Comparison of ENCODE assay signal across 2 cellular contexts in the genomic region with DNA sequence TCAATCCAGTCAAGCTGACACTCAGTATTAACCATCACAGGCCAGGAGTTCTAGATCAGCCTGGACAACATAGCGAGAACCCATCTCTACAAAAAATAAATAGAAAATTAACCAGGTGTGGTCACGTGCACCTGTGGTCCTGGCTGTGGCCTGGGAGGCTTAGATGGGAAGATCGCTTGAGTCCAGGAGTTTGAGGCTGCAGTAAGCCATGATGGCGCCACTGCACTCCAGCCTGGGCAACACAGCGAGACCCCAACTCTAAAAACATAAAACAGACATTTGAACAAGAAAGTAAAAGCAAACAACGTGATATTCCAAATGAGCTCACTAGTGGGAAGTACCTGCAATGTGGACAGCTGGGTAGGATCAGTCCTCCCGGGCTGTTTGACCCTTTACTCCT.
TF ChIP-seq lines count a peak whose summit lies in the region.

No MANE protein-coding gene starts in this region.

TF ChIP-seq in K562, 482 proteins besides CTCF, POLR2A, EP300 and RAD21:
- TF ChIP-seq STAT5B (CRISPR knock-in tag; IDR thresholded peaks at IDR 0.05): no peak
- no peak for TF ChIP-seq ZNF583 (CRISPR knock-in tag; IDR thresholded peaks at IDR 0.05)
- TF ChIP-seq SMAD2 (IDR thresholded peaks at IDR 0.05; ENCODE audit: low read depth, low read length): no peak
- no peak for TF ChIP-seq ELF4 (CRISPR knock-in tag; IDR thresholded peaks at IDR 0.05)
- no peak for TF ChIP-seq NFATC3 (IDR thresholded peaks at IDR 0.05)
- TF ChIP-seq ZNF134 (CRISPR knock-in tag; conservative IDR thresholded peaks at IDR 0.05): no peak
- TF ChIP-seq HDAC8 (tag; IDR thresholded peaks at IDR 0.05): no peak
- TF ChIP-seq TCFL5 (CRISPR knock-in tag; conservative IDR thresholded peaks at IDR 0.05): no peak
- TF ChIP-seq ILF3 (IDR thresholded peaks at IDR 0.05; ENCODE audit: borderline replicate concordance): no peak
- TF ChIP-seq, protein P1, sequence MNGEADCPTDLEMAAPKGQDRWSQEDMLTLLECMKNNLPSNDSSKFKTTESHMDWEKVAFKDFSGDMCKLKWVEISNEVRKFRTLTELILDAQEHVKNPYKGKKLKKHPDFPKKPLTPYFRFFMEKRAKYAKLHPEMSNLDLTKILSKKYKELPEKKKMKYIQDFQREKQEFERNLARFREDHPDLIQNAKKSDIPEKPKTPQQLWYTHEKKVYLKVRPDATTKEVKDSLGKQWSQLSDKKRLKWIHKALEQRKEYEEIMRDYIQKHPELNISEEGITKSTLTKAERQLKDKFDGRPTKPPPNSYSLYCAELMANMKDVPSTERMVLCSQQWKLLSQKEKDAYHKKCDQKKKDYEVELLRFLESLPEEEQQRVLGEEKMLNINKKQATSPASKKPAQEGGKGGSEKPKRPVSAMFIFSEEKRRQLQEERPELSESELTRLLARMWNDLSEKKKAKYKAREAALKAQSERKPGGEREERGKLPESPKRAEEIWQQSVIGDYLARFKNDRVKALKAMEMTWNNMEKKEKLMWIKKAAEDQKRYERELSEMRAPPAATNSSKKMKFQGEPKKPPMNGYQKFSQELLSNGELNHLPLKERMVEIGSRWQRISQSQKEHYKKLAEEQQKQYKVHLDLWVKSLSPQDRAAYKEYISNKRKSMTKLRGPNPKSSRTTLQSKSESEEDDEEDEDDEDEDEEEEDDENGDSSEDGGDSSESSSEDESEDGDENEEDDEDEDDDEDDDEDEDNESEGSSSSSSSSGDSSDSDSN (IDR thresholded peaks at IDR 0.05; ENCODE audit: borderline replicate concordance in 1 of 2, low read depth in 2 of 2, low read length in 2 of 2): no peak
- TF ChIP-seq ZNF121 (CRISPR knock-in tag; conservative IDR thresholded peaks at IDR 0.05): peak; percentile 87
- no peak for TF ChIP-seq SMARCE1 (IDR thresholded peaks at IDR 0.05)
- no peak for TF ChIP-seq TAF9B (IDR thresholded peaks at IDR 0.05; ENCODE audit: partially characterized antibody)
- no peak for TF ChIP-seq ZNF699 (CRISPR knock-in tag; IDR thresholded peaks at IDR 0.05; ENCODE audit: insufficient replicate concordance)
- TF ChIP-seq ZNF586 (CRISPR knock-in tag; conservative IDR thresholded peaks at IDR 0.05): no peak
- peak; percentile 14 for TF ChIP-seq ETS2 (tag; IDR thresholded peaks at IDR 0.05; ENCODE audit: borderline replicate concordance, poor library complexity, severe bottlenecking)

TF ChIP-seq in SK-N-SH, 30 proteins besides CTCF, POLR2A, EP300 and RAD21:
- no peak for TF ChIP-seq NRF1 (IDR thresholded peaks at IDR 0.05; ENCODE audit: low read depth, low read length)
- TF ChIP-seq FOSL2 (IDR thresholded peaks at IDR 0.05; ENCODE audit: borderline replicate concordance, low read depth): no peak
- no peak for TF ChIP-seq FOXM1 (IDR thresholded peaks at IDR 0.05; ENCODE audit: low read depth)
- TF ChIP-seq, protein P2, sequence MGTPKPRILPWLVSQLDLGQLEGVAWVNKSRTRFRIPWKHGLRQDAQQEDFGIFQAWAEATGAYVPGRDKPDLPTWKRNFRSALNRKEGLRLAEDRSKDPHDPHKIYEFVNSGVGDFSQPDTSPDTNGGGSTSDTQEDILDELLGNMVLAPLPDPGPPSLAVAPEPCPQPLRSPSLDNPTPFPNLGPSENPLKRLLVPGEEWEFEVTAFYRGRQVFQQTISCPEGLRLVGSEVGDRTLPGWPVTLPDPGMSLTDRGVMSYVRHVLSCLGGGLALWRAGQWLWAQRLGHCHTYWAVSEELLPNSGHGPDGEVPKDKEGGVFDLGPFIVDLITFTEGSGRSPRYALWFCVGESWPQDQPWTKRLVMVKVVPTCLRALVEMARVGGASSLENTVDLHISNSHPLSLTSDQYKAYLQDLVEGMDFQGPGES (IDR thresholded peaks at IDR 0.05; ENCODE audit: low read depth, low read length): no peak
- TF ChIP-seq, protein P3, sequence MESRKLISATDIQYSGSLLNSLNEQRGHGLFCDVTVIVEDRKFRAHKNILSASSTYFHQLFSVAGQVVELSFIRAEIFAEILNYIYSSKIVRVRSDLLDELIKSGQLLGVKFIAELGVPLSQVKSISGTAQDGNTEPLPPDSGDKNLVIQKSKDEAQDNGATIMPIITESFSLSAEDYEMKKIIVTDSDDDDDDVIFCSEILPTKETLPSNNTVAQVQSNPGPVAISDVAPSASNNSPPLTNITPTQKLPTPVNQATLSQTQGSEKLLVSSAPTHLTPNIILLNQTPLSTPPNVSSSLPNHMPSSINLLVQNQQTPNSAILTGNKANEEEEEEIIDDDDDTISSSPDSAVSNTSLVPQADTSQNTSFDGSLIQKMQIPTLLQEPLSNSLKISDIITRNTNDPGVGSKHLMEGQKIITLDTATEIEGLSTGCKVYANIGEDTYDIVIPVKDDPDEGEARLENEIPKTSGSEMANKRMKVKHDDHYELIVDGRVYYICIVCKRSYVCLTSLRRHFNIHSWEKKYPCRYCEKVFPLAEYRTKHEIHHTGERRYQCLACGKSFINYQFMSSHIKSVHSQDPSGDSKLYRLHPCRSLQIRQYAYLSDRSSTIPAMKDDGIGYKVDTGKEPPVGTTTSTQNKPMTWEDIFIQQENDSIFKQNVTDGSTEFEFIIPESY (IDR thresholded peaks at IDR 0.05; ENCODE audit: borderline replicate concordance, low read depth): no peak
- TF ChIP-seq YY1 (IDR thresholded peaks at IDR 0.05; ENCODE audit: low read depth): no peak
- TF ChIP-seq, protein P4, sequence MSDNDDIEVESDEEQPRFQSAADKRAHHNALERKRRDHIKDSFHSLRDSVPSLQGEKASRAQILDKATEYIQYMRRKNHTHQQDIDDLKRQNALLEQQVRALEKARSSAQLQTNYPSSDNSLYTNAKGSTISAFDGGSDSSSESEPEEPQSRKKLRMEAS (IDR thresholded peaks at IDR 0.05; ENCODE audit: low read depth): no peak
- TF ChIP-seq, protein P5, sequence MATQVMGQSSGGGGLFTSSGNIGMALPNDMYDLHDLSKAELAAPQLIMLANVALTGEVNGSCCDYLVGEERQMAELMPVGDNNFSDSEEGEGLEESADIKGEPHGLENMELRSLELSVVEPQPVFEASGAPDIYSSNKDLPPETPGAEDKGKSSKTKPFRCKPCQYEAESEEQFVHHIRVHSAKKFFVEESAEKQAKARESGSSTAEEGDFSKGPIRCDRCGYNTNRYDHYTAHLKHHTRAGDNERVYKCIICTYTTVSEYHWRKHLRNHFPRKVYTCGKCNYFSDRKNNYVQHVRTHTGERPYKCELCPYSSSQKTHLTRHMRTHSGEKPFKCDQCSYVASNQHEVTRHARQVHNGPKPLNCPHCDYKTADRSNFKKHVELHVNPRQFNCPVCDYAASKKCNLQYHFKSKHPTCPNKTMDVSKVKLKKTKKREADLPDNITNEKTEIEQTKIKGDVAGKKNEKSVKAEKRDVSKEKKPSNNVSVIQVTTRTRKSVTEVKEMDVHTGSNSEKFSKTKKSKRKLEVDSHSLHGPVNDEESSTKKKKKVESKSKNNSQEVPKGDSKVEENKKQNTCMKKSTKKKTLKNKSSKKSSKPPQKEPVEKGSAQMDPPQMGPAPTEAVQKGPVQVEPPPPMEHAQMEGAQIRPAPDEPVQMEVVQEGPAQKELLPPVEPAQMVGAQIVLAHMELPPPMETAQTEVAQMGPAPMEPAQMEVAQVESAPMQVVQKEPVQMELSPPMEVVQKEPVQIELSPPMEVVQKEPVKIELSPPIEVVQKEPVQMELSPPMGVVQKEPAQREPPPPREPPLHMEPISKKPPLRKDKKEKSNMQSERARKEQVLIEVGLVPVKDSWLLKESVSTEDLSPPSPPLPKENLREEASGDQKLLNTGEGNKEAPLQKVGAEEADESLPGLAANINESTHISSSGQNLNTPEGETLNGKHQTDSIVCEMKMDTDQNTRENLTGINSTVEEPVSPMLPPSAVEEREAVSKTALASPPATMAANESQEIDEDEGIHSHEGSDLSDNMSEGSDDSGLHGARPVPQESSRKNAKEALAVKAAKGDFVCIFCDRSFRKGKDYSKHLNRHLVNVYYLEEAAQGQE (IDR thresholded peaks at IDR 0.05; ENCODE audit: low read depth, low read length): no peak
- no peak for TF ChIP-seq FOXJ3 (CRISPR knock-in tag; IDR thresholded peaks at IDR 0.05)
- no peak for TF ChIP-seq CHD2 (IDR thresholded peaks at IDR 0.05; ENCODE audit: low read length, partially characterized antibody)
- TF ChIP-seq, protein P6, sequence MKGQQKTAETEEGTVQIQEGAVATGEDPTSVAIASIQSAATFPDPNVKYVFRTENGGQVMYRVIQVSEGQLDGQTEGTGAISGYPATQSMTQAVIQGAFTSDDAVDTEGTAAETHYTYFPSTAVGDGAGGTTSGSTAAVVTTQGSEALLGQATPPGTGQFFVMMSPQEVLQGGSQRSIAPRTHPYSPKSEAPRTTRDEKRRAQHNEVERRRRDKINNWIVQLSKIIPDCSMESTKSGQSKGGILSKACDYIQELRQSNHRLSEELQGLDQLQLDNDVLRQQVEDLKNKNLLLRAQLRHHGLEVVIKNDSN (IDR thresholded peaks at IDR 0.05; ENCODE audit: borderline replicate concordance, low read depth): no peak
- no peak for TF ChIP-seq MXI1 (IDR thresholded peaks at IDR 0.05; ENCODE audit: low read depth, low read length)
- TF ChIP-seq RCOR1 (IDR thresholded peaks at IDR 0.05; ENCODE audit: low read length): no peak
- no peak for TF ChIP-seq MEF2A (IDR thresholded peaks at IDR 0.05; ENCODE audit: borderline replicate concordance, low read depth)
- TF ChIP-seq RXRA (IDR thresholded peaks at IDR 0.05; ENCODE audit: borderline replicate concordance, low read depth): no peak
- TF ChIP-seq NFIC (IDR thresholded peaks at IDR 0.05; ENCODE audit: borderline replicate concordance): no peak
